10 cellular contexts compared by ENCODE assay signal in the genomic region with DNA sequence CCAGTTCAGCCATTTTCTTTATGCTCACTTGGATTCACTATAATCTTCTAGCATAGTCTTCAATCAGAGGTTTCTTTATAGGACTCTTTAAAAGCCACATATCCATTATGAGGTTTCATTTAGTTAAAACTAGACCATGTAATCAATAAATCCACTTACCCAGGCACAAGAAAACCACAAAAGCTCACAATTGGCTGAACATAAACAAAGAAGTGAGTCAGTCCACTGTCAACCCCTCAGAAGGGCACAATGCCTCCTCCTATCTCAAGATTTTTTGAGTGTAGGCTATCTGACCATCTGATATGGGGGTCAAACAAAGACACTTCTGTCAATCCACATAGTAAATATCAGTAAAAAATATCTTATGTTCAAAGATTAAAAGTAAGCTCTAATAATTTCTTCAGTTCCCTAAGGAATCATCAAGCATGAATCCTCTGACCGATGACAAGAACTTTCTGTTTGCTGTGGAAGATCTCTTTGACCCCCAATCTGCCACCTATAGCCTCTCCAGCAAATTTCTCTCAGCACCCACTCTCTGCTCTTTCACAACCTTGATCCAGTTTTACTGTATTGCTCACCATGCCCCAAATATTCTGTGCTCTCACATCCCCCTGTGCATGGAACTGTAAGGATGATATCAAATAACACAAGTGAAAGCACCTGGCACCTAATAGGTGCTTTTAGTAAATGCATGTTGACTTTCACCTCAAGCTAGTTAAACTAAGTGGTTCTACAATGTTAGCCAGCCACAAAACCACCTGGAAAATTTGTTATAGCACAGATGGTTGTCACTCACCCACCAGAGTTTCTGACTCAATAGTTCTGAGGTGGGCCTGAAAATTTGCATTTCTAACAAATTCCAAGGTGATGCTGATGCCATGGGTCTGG. TPM values are rescaled to one million over a fixed set of nuclear protein-coding genes. Genes with fewer than 3 reads are reported as not detected.
DNase-seq lines count a peak whose midpoint lies in the region; ATAC-seq lines count a peak whose summit lies in the region.
"Had no signal": no experiment of that assay in that cellular context is flagged by ENCODE, and none has a peak within 500 bp of the region (broad histone marks: within the 10 kb centered on the region; RNA-seq: fewer than 3 reads in every experiment).

No MANE protein-coding gene starts in this region.

- in situ Hi-C loops in SK-MEL-5 (cut with HindIII; ENCODE audit: low pct_unique_long_range_greater_than_20kb, low sequenced_read_pairs), result no loop called here

- peaks cover 4% of the 10 kb centered on the region for H3K4me1 ChIP-seq in Karpas-422 (ENCODE audit: low read length)

- no peak for ATAC-seq in GM18858 (IDR thresholded peaks at IDR 0.05; ENCODE audit: unreplicated experiment)
- ATAC-seq: left colon, natural killer cell had no signal

- no peak overlapping the region for H3K4me3 ChIP-seq in Karpas-422 (ENCODE audit: low read length)

- DNase-seq in NCI-H510A treated with DMSO at 0.1 percent for 48 hours (lab: John Stamatoyannopoulos, UW) (peak; percentile 82), NCI-H510A (lab: John Stamatoyannopoulos, UW) (no peak), NCI-H1417 (lab: John Stamatoyannopoulos, UW) (peak; percentile 38 to 88 (median 82)), SK-MEL-5 (ENCODE audit: low read depth, low spot score) (peak; percentile 96), renal cortical epithelial cell (ENCODE audit: low read depth) (peak; percentile 71), Karpas-422 (no peak)
- DNase-seq in stimulated activated CD4-positive, alpha-beta T cell treated with anti-CD3 and anti-CD28 coated beads, Interleukin-1b, Interleukin-23, amount 100 ng/mL, for 48 hours, result no peak
- DNase-seq: left colon, natural killer cell had no signal

- H3K27me3 ChIP-seq in Karpas-422 (ENCODE audit: low read length), result no peaks in the 10 kb centered on the region

- no peaks in the 10 kb centered on the region for H3K9me2 ChIP-seq in Karpas-422 (replicated peaks; ENCODE audit: insufficient read depth, low read length)

- H3K9ac ChIP-seq in Karpas-422 (ENCODE audit: low read length), result no peak overlapping the region

- H3K9me3 ChIP-seq in Karpas-422 (ENCODE audit: low read length), result no peaks in the 10 kb centered on the region

- H3K36me3 ChIP-seq in Karpas-422 (ENCODE audit: insufficient read depth, low read length), result no peaks in the 10 kb centered on the region

- H3K27ac ChIP-seq in Karpas-422 (ENCODE audit: low read length), result no peak overlapping the region

- H3K4me2 ChIP-seq in Karpas-422 (ENCODE audit: low read depth, low read length, poor library complexity, severe bottlenecking), result no peak overlapping the region

- H3K79me2 ChIP-seq in Karpas-422 (ENCODE audit: low read length), result no peaks in the 10 kb centered on the region

- no peaks in the 10 kb centered on the region for H4K20me1 ChIP-seq in Karpas-422 (ENCODE audit: insufficient read depth, low read depth, low read length)

- H2AFZ ChIP-seq in Karpas-422 (ENCODE audit: low read length), result no peak overlapping the region

RNA-seq across cellular contexts. Expression of gene RAB3B, which starts 16.7 kb away (rescaled TPM):
- 0.08 and 0.19 TPM in 2 replicates for total RNA-seq in SK-MEL-5 (2014; rRNA removed; shearing (Covaris generic))
- 0.18 and 0.19 TPM in 2 replicates for polyA plus RNA-seq in SK-MEL-5 (2015; cell fraction: cytosol; rRNA removed)
- 0.02 and 0.24 TPM in 2 replicates for polyA plus RNA-seq in SK-MEL-5 (2015; cell fraction: nucleus; rRNA removed)
- total RNA-seq in renal cortical epithelial cell, result 15.6 and 33.9 TPM in 2 replicates
- total RNA-seq in Karpas-422 (2014; rRNA removed; shearing (Covaris generic); ENCODE audit: low replicate concordance), result not detected in 2 replicates

RNA-seq across cellular contexts. Expression of gene KTI12, which starts 59.8 kb away (rescaled TPM):
- 10.5 and 13.3 TPM in 2 replicates for total RNA-seq in SK-MEL-5 (2014; rRNA removed; shearing (Covaris generic))
- 16.8 and 19.6 TPM in 2 replicates for polyA plus RNA-seq in SK-MEL-5 (2015; cell fraction: cytosol; rRNA removed)
- polyA plus RNA-seq in SK-MEL-5 (2015; cell fraction: nucleus; rRNA removed), result 9.1 and 10.7 TPM in 2 replicates
- total RNA-seq in renal cortical epithelial cell, result 14.1 and 15.4 TPM in 2 replicates
- 22.1 and 26.7 TPM in 2 replicates for total RNA-seq in Karpas-422 (2014; rRNA removed; shearing (Covaris generic); ENCODE audit: low replicate concordance)

Comparison
In these comparisons a context has a peak if more than half of its experiments do, and no peak if none do; other contexts are left out.
1. DNase-seq: peak in NCI-H510A treated with DMSO at 0.1 percent for 48 hours (single experiment), NCI-H1417 (3 of 3), SK-MEL-5 (single experiment) and renal cortical epithelial cell (single experiment); none in NCI-H510A (single experiment), stimulated activated CD4-positive, alpha-beta T cell treated with anti-CD3 and anti-CD28 coated beads, Interleukin-1b, Interleukin-23, amount 100 ng/mL, for 48 hours (single experiment) and Karpas-422 (single experiment).
2. RNA of gene RAB3B, which starts 16.7 kb away (total RNA-seq): 15.6 to 33.9 TPM in renal cortical epithelial cell; 0.08 to 0.19 TPM in SK-MEL-5 and not detected in Karpas-422; every median in the first group is over 10 times any median in the second.